Comparison of ENCODE assay signal across 2 cellular contexts in genomic region chr10:530717-531116, GRCh38.
A peak's percentile ranks its signal among the peaks of the same experiment; 100 is the strongest.
TF ChIP-seq lines count a peak whose summit lies in the region.

No MANE protein-coding gene starts in this region.

TF ChIP-seq in IMR-90, 13 proteins besides CTCF, POLR2A, EP300 and RAD21:
- TF ChIP-seq ELK1 (IDR thresholded peaks at IDR 0.05; ENCODE audit: borderline replicate concordance, low read depth, low read length) = no peak
- TF ChIP-seq MAZ (IDR thresholded peaks at IDR 0.05; ENCODE audit: borderline replicate concordance, low read depth, low read length) = no peak
- TF ChIP-seq FOS (IDR thresholded peaks at IDR 0.05; ENCODE audit: low read depth, low read length) = no peak
- TF ChIP-seq NFE2L2 (IDR thresholded peaks at IDR 0.05; ENCODE audit: low read depth, low read length) = no peak
- no peak for TF ChIP-seq RCOR1 (IDR thresholded peaks at IDR 0.05; ENCODE audit: insufficient replicate concordance, low read length)
- no peak for TF ChIP-seq MXI1 (IDR thresholded peaks at IDR 0.05; ENCODE audit: borderline replicate concordance, low read depth, low read length)
- no peak for TF ChIP-seq BHLHE40 (IDR thresholded peaks at IDR 0.05; ENCODE audit: low read depth, low read length)
- no peak for TF ChIP-seq MAFK (IDR thresholded peaks at IDR 0.05; ENCODE audit: low read depth, low read length)
- no peak for TF ChIP-seq SMC3 (IDR thresholded peaks at IDR 0.05; ENCODE audit: low read depth, low read length)
- TF ChIP-seq USF2 (IDR thresholded peaks at IDR 0.05; ENCODE audit: low read depth, low read length) = no peak
- TF ChIP-seq CEBPB (IDR thresholded peaks at IDR 0.05; ENCODE audit: low read depth, low read length) = no peak
- no peak for TF ChIP-seq CHD1 (IDR thresholded peaks at IDR 0.05; ENCODE audit: low read depth, low read length)
- TF ChIP-seq RFX5 (IDR thresholded peaks at IDR 0.05; ENCODE audit: low read depth, low read length) = no peak

TF ChIP-seq in H1, 55 proteins besides CTCF, POLR2A, EP300 and RAD21:
- TF ChIP-seq SAP30 (IDR thresholded peaks at IDR 0.05; ENCODE audit: insufficient read depth, insufficient replicate concordance, low read length) (no peak), E2F6 (IDR thresholded peaks at IDR 0.05) (0 out of 2 replicates have a peak, but pooled peaks have one; percentile 41)
